1 cellular context compared by ENCODE assay signal in genomic region chr17:16428098-16428882, GRCh38.
TF ChIP-seq lines count a peak whose summit lies in the region.

No MANE protein-coding gene starts in this region.

TF ChIP-seq in HepG2, 621 proteins besides CTCF, POLR2A, EP300 and RAD21 (continued from another document and continues in another):
- TF ChIP-seq ZNF512B (CRISPR knock-in tag; IDR thresholded peaks at IDR 0.05; ENCODE audit: borderline replicate concordance) (no peak; the same call in 1 of the 2 replicates), THAP11 (CRISPR knock-in tag; IDR thresholded peaks at IDR 0.05) (peak; percentile 33; the same call in 1 of the 2 replicates), ZBTB33 (CRISPR knock-in tag; IDR thresholded peaks at IDR 0.05) (peak; percentile 78), DR1 (CRISPR knock-in tag; IDR thresholded peaks at IDR 0.05) (no peak), TEAD3 (CRISPR knock-in tag; optimal IDR thresholded peaks at IDR 0.05; ENCODE audit: borderline replicate concordance) (peak; percentile 28), FLYWCH1 (CRISPR knock-in tag; IDR thresholded peaks at IDR 0.05) (no peak), ZFX (CRISPR knock-in tag; IDR thresholded peaks at IDR 0.05; ENCODE audit: low read depth) (peak; percentile 53; the same call in 1 of the 2 replicates), ZNF335 (CRISPR knock-in tag; IDR thresholded peaks at IDR 0.05) (no peak), EED (CRISPR knock-in tag; IDR thresholded peaks at IDR 0.05) (0 out of 2 replicates have a peak, but pooled peaks have one; percentile 26), ZMYM2 (CRISPR knock-in tag; IDR thresholded peaks at IDR 0.05) (0 out of 2 replicates have a peak, but pooled peaks have one; percentile 55), ARNTL (CRISPR knock-in tag; IDR thresholded peaks at IDR 0.05) (peak; percentile 55; the same call in 1 of the 2 replicates), PHF5A (CRISPR knock-in tag; IDR thresholded peaks at IDR 0.05; ENCODE audit: low read depth, unreplicated experiment) (peak; percentile 57), ZNF230 (CRISPR knock-in tag; IDR thresholded peaks at IDR 0.05) (0 out of 2 replicates have a peak, but pooled peaks have one; percentile 61), CBX2 (IDR thresholded peaks at IDR 0.05; ENCODE audit: low read depth, low read length) (no peak), CBX2 (CRISPR knock-in tag; IDR thresholded peaks at IDR 0.05; ENCODE audit: low read depth) (no peak), YEATS2 (CRISPR knock-in tag; IDR thresholded peaks at IDR 0.05; ENCODE audit: borderline replicate concordance) (peak; percentile 49; the same call in 1 of the 2 replicates), ZFP41 (CRISPR knock-in tag; IDR thresholded peaks at IDR 0.05; ENCODE audit: borderline replicate concordance) (0 out of 2 replicates have a peak, but pooled peaks have one; percentile 50), ISL2 (CRISPR knock-in tag; IDR thresholded peaks at IDR 0.05) (no peak; the same call in 1 of the 2 replicates), ZNF790 (CRISPR knock-in tag; IDR thresholded peaks at IDR 0.05; ENCODE audit: borderline replicate concordance) (no peak), TFDP2 (CRISPR knock-in tag; IDR thresholded peaks at IDR 0.05) (peak; percentile 78), TARDBP (CRISPR knock-in tag; IDR thresholded peaks at IDR 0.05) (peak; percentile 75), NKX3-1 (CRISPR knock-in tag; IDR thresholded peaks at IDR 0.05) (no peak), MYPOP (CRISPR knock-in tag; IDR thresholded peaks at IDR 0.05) (no peak), SIN3A (IDR thresholded peaks at IDR 0.05; ENCODE audit: borderline replicate concordance, low read depth, low read length) (no peak), ARID4A (CRISPR knock-in tag; IDR thresholded peaks at IDR 0.05; ENCODE audit: borderline replicate concordance) (peak; percentile 41; the same call in 1 of the 2 replicates), AGO1 (IDR thresholded peaks at IDR 0.05; ENCODE audit: low read depth, low read length, poor library complexity, severe bottlenecking) (no peak), ZNF33B (CRISPR knock-in tag; IDR thresholded peaks at IDR 0.05) (peak; percentile 59; the same call in 1 of the 2 replicates), PTBP1 (IDR thresholded peaks at IDR 0.05; ENCODE audit: low read depth, low read length, poor library complexity, severe bottlenecking) (no peak), PLSCR1 (CRISPR knock-in tag; IDR thresholded peaks at IDR 0.05; ENCODE audit: borderline replicate concordance) (no peak), MZF1 (CRISPR knock-in tag; IDR thresholded peaks at IDR 0.05; ENCODE audit: borderline replicate concordance) (no peak), ZNF234 (CRISPR knock-in tag; conservative IDR thresholded peaks at IDR 0.05) (no peak), KDM3A (CRISPR knock-in tag; IDR thresholded peaks at IDR 0.05; ENCODE audit: low read depth) (no peak), ARNT2 (CRISPR knock-in tag; IDR thresholded peaks at IDR 0.05; ENCODE audit: low read depth) (peak; percentile 69; the same call in 1 of the 2 replicates), HMGXB4 (CRISPR knock-in tag; IDR thresholded peaks at IDR 0.05; ENCODE audit: borderline replicate concordance in 1 of 2, low read depth in 1 of 2) (peak; percentile 65 to 80; a peak in 3 of 4 replicates), HCFC1 (IDR thresholded peaks at IDR 0.05; ENCODE audit: low read depth, low read length) (no peak), RCOR2 (CRISPR knock-in tag; IDR thresholded peaks at IDR 0.05) (no peak), RAD51 (IDR thresholded peaks at IDR 0.05; ENCODE audit: borderline replicate concordance) (no peak), GATAD1 (CRISPR knock-in tag; IDR thresholded peaks at IDR 0.05) (0 out of 2 replicates have a peak, but pooled peaks have one; percentile 24), SRY (CRISPR knock-in tag; IDR thresholded peaks at IDR 0.05) (no peak), ZBTB42 (CRISPR knock-in tag; IDR thresholded peaks at IDR 0.05) (no peak), ZNF557 (CRISPR knock-in tag; IDR thresholded peaks at IDR 0.05) (no peak), NCOA1 (CRISPR knock-in tag; IDR thresholded peaks at IDR 0.05) (no peak), ZNF7 (CRISPR knock-in tag; IDR thresholded peaks at IDR 0.05) (no peak), FOXJ3 (CRISPR knock-in tag; IDR thresholded peaks at IDR 0.05; ENCODE audit: borderline replicate concordance) (no peak), SPEN (CRISPR knock-in tag; IDR thresholded peaks at IDR 0.05; ENCODE audit: low read depth) (no peak)
- TF ChIP-seq, protein P1, sequence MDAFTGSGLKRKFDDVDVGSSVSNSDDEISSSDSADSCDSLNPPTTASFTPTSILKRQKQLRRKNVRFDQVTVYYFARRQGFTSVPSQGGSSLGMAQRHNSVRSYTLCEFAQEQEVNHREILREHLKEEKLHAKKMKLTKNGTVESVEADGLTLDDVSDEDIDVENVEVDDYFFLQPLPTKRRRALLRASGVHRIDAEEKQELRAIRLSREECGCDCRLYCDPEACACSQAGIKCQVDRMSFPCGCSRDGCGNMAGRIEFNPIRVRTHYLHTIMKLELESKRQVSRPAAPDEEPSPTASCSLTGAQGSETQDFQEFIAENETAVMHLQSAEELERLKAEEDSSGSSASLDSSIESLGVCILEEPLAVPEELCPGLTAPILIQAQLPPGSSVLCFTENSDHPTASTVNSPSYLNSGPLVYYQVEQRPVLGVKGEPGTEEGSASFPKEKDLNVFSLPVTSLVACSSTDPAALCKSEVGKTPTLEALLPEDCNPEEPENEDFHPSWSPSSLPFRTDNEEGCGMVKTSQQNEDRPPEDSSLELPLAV (CRISPR knock-in tag; conservative IDR thresholded peaks at IDR 0.05; ENCODE audit: low read depth): no peak
- TF ChIP-seq, protein P2, sequence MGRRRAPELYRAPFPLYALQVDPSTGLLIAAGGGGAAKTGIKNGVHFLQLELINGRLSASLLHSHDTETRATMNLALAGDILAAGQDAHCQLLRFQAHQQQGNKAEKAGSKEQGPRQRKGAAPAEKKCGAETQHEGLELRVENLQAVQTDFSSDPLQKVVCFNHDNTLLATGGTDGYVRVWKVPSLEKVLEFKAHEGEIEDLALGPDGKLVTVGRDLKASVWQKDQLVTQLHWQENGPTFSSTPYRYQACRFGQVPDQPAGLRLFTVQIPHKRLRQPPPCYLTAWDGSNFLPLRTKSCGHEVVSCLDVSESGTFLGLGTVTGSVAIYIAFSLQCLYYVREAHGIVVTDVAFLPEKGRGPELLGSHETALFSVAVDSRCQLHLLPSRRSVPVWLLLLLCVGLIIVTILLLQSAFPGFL (CRISPR knock-in tag; IDR thresholded peaks at IDR 0.05): no peak
- TF ChIP-seq, protein P3, sequence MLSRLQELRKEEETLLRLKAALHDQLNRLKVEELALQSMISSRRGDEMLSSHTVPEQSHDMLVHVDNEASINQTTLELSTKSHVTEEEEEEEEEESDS (CRISPR knock-in tag; IDR thresholded peaks at IDR 0.05; ENCODE audit: borderline replicate concordance): no peak
